21 cellular contexts compared by ENCODE assay signal in the genomic region with DNA sequence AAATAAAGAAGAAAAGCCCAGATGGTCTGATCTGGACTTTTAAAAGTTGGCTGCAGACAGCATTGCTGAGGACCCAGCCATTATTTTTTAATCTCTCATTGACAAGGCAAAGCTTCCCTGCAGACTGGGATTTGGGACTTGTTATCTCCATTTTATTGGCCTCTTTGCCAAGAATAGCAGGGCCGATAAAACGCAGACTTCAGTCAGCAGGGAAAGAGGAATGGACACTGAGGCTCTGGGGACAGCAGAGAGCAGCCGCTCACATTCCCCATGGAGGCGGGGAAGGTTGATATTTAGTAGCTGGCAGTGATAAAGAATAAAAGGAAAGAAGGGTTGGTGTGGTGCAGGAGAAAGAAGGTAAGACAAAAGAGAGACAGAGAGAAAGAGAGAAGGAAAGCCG.
"Had no signal": no experiment of that assay in that cellular context is flagged by ENCODE, and none has a peak within 500 bp of the region (broad histone marks: within the 10 kb centered on the region; RNA-seq: fewer than 3 reads in every experiment).

No MANE protein-coding gene starts in this region.

- H3K4me1 Mint-ChIP-seq: immature natural killer cell; naive thymus-derived CD8-positive, alpha-beta T cell; nephron; stimulated activated effector memory CD8-positive, alpha-beta T cell treated with anti-CD3 and anti-CD28 coated beads, Interleukin-12 subunit alpha, Interleukin-12 subunit beta, amount 100 ng/mL, for 72 hours had no signal

- DNase-seq: hypothalamus; immature natural killer cell; kidney; left colon; lower lobe of right lung; mammary epithelial cell; mesenchymal stem cell; naive thymus-derived CD8-positive, alpha-beta T cell; occipital lobe; psoas muscle; spleen; stimulated activated CD4-positive, alpha-beta T cell treated with anti-CD3 and anti-CD28 coated beads, Interleukin-4, amount 100 ng/mL, for 24 hours; stimulated activated naive CD4-positive, alpha-beta T cell; tibial artery; trophoblast cell; upper lobe of right lung had no signal

- H3K4me3 Mint-ChIP-seq: immature natural killer cell; naive thymus-derived CD8-positive, alpha-beta T cell; nephron; neural progenitor cell; stimulated activated effector memory CD8-positive, alpha-beta T cell treated with anti-CD3 and anti-CD28 coated beads, Interleukin-12 subunit alpha, Interleukin-12 subunit beta, amount 100 ng/mL, for 72 hours; stimulated activated naive CD8-positive, alpha-beta T cell treated with anti-CD3 and anti-CD28 coated beads, Interleukin-15, Interleukin-2, amounts not matched to agents 100 ng/mL and 50 ng/mL, for 24 hours had no signal

- H3K27me3 Mint-ChIP-seq: stimulated activated naive CD8-positive, alpha-beta T cell treated with anti-CD3 and anti-CD28 coated beads, Interleukin-15, Interleukin-2, amounts not matched to agents 100 ng/mL and 50 ng/mL, for 24 hours had no signal

- H3K27ac Mint-ChIP-seq: immature natural killer cell; naive thymus-derived CD8-positive, alpha-beta T cell; neural progenitor cell; stimulated activated effector memory CD8-positive, alpha-beta T cell treated with anti-CD3 and anti-CD28 coated beads, Interleukin-12 subunit alpha, Interleukin-12 subunit beta, amount 100 ng/mL, for 72 hours; stimulated activated naive CD8-positive, alpha-beta T cell treated with anti-CD3 and anti-CD28 coated beads, Interleukin-15, Interleukin-2, amounts not matched to agents 100 ng/mL and 50 ng/mL, for 24 hours had no signal

- ATAC-seq: left colon; lower lobe of right lung; naive thymus-derived CD8-positive, alpha-beta T cell; psoas muscle; sciatic nerve; stimulated activated effector memory CD8-positive, alpha-beta T cell treated with anti-CD3 and anti-CD28 coated beads, Interleukin-12 subunit alpha, Interleukin-12 subunit beta, amount 100 ng/mL, for 72 hours; upper lobe of right lung had no signal
